ENCODE assay signal across 23 cellular contexts in genomic region chr16:78836802-78837489, GRCh38.
DNase-seq lines count a peak whose midpoint lies in the region; ATAC-seq lines count a peak whose summit lies in the region.
"Had no signal": no experiment of that assay in that cellular context is flagged by ENCODE, and none has a peak within 500 bp of the region (broad histone marks: within the 10 kb centered on the region; RNA-seq: fewer than 3 reads in every experiment).

No MANE protein-coding gene starts in this region.

- ATAC-seq in activated T-cell treated with anti-CD3 and anti-CD28 coated beads, Interleukin-2, amount 50 U/mL, for 4 hours = peak; percentile 40 to 62
- peak; percentile 52 for ATAC-seq in stimulated activated naive CD8-positive, alpha-beta T cell treated with anti-CD3 and anti-CD28 coated beads, Interleukin-15, Interleukin-2, amounts not matched to agents 100 U/mL and 50 U/mL, for 24 hours
- ATAC-seq in stimulated activated naive CD8-positive, alpha-beta T cell treated with anti-CD3 and anti-CD28 coated beads, Interleukin-15, amount 100 ng/mL, for 72 hours = no peak
- no peak for ATAC-seq in esophagus mucosa
- ATAC-seq: gastrocnemius medialis had no signal

- no peak overlapping the region for H3K27ac Mint-ChIP-seq in stimulated activated naive CD8-positive, alpha-beta T cell treated with anti-CD3 and anti-CD28 coated beads, Interleukin-15, amount 100 ng/mL, for 72 hours
- H3K27ac Mint-ChIP-seq in activated CD4-positive, alpha-beta memory T cell treated with anti-CD3 and anti-CD28 coated beads, Interleukin-2, amount 10 ng/mL, durations not matched to agents 7 days and 5 days = peak overlapping the region; percentile 77
- H3K27ac Mint-ChIP-seq: immature natural killer cell had no signal

- POLR2A ChIA-PET in activated CD4-positive, alpha-beta memory T cell treated with anti-CD3 and anti-CD28 coated beads, Interleukin-2, amount 10 ng/mL, durations not matched to agents 7 days and 5 days (lab: Charles Lee) = interaction anchor here (0.6 to 1.1 kb wide), 2 partner anchors 59 to 917 kb away, joined by 3 to 6 read pairs; no protein-coding TSS in a partner anchor

- peaks cover 3% of the 10 kb centered on the region for H3K36me3 Mint-ChIP-seq in activated T-cell treated with anti-CD3 and anti-CD28 coated beads, Interleukin-2, amount 50 U/mL, for 4 hours (ENCODE audit: insufficient read depth)
- peaks cover 5% of the 10 kb centered on the region for H3K36me3 Mint-ChIP-seq in activated CD4-positive, alpha-beta memory T cell treated with anti-CD3 and anti-CD28 coated beads, Interleukin-2, amount 10 ng/mL, durations not matched to agents 7 days and 5 days (ENCODE audit: low read depth)
- H3K36me3 Mint-ChIP-seq: immature natural killer cell had no signal

- no peak for DNase-seq in activated T-cell treated with anti-CD3 and anti-CD28 coated beads, Interleukin-2, amount 50 U/mL, for 4 hours
- no peak for DNase-seq in activated T-cell treated with anti-CD3 and anti-CD28 coated beads, Interleukin-2, amount 50 U/mL, for 48 hours
- DNase-seq in stimulated activated naive CD8-positive, alpha-beta T cell treated with anti-CD3 and anti-CD28 coated beads, Interleukin-15, Interleukin-2, amounts not matched to agents 100 U/mL and 50 U/mL, for 24 hours = no peak
- no peak for DNase-seq in stimulated activated naive CD8-positive, alpha-beta T cell treated with anti-CD3 and anti-CD28 coated beads, Interleukin-15, amount 100 ng/mL, for 72 hours
- DNase-seq in activated CD4-positive, alpha-beta memory T cell treated with anti-CD3 and anti-CD28 coated beads, Interleukin-2, amount 10 ng/mL, durations not matched to agents 7 days and 5 days = no peak
- no peak for DNase-seq in COLO829 (ENCODE audit: low spot score)
- no peak for DNase-seq in effector CD8-positive, alpha-beta T cell (lab: John Stamatoyannopoulos, UW)
- DNase-seq: activated effector memory CD4-positive, alpha-beta T cell treated with Interleukin-2 at 50 U/mL for 16 hours; amygdala; colonic mucosa; DMS 273 treated with DMSO at 0.1 percent for 48 hours; gastrocnemius medialis; GDM1; hippocampal formation; immature natural killer cell; naive B cell; NCI-H1048; NCI-H1694 treated with DMSO at 0.1 percent for 48 hours; NCI-H69; stimulated activated CD4-positive, alpha-beta T cell treated with anti-CD3 and anti-CD28 coated beads, Interleukin-2, amount 100 ng/mL, for 48 hours; stomach; tibial artery had no signal

- H3K27me3 Mint-ChIP-seq in activated T-cell treated with anti-CD3 and anti-CD28 coated beads, Interleukin-2, amount 50 U/mL, for 4 hours (ENCODE audit: low read depth) = no peaks in the 10 kb centered on the region
- H3K27me3 Mint-ChIP-seq in stimulated activated naive CD8-positive, alpha-beta T cell treated with anti-CD3 and anti-CD28 coated beads, Interleukin-15, amount 100 ng/mL, for 72 hours = no peaks in the 10 kb centered on the region
- no peaks in the 10 kb centered on the region for H3K27me3 Mint-ChIP-seq in activated CD4-positive, alpha-beta memory T cell treated with anti-CD3 and anti-CD28 coated beads, Interleukin-2, amount 10 ng/mL, durations not matched to agents 7 days and 5 days
- H3K27me3 Mint-ChIP-seq: naive B cell had no signal

- H3K4me1 Mint-ChIP-seq in activated T-cell treated with anti-CD3 and anti-CD28 coated beads, Interleukin-2, amount 50 U/mL, for 4 hours (ENCODE audit: low read depth) = peaks cover 14% of the 10 kb centered on the region
- no peaks in the 10 kb centered on the region for H3K4me1 Mint-ChIP-seq in stimulated activated naive CD8-positive, alpha-beta T cell treated with anti-CD3 and anti-CD28 coated beads, Interleukin-15, amount 100 ng/mL, for 72 hours
- peaks cover 23% of the 10 kb centered on the region for H3K4me1 Mint-ChIP-seq in activated CD4-positive, alpha-beta memory T cell treated with anti-CD3 and anti-CD28 coated beads, Interleukin-2, amount 10 ng/mL, durations not matched to agents 7 days and 5 days
- H3K4me1 Mint-ChIP-seq: immature natural killer cell had no signal

- H3K4me3 Mint-ChIP-seq in activated T-cell treated with anti-CD3 and anti-CD28 coated beads, Interleukin-2, amount 50 U/mL, for 4 hours = peak overlapping the region; percentile 4
- no peak overlapping the region for H3K4me3 Mint-ChIP-seq in stimulated activated naive CD8-positive, alpha-beta T cell treated with anti-CD3 and anti-CD28 coated beads, Interleukin-15, amount 100 ng/mL, for 72 hours
- peak overlapping the region; percentile 59 for H3K4me3 Mint-ChIP-seq in activated CD4-positive, alpha-beta memory T cell treated with anti-CD3 and anti-CD28 coated beads, Interleukin-2, amount 10 ng/mL, durations not matched to agents 7 days and 5 days
- H3K4me3 Mint-ChIP-seq: immature natural killer cell, naive B cell had no signal

- H3K9me3 Mint-ChIP-seq in activated T-cell treated with anti-CD3 and anti-CD28 coated beads, Interleukin-2, amount 50 U/mL, for 4 hours = no peaks in the 10 kb centered on the region
- peaks cover 0 to 3% of the 10 kb centered on the region in 2 donors for H3K9me3 Mint-ChIP-seq in stimulated activated naive CD8-positive, alpha-beta T cell treated with anti-CD3 and anti-CD28 coated beads, Interleukin-15, amount 100 ng/mL, for 72 hours
- H3K9me3 Mint-ChIP-seq in activated CD4-positive, alpha-beta memory T cell treated with anti-CD3 and anti-CD28 coated beads, Interleukin-2, amount 10 ng/mL, durations not matched to agents 7 days and 5 days = peaks cover 4% of the 10 kb centered on the region
- H3K9me3 Mint-ChIP-seq: immature natural killer cell, naive B cell had no signal

- CTCF ChIA-PET in activated CD4-positive, alpha-beta memory T cell treated with anti-CD3 and anti-CD28 coated beads, Interleukin-2, amount 10 ng/mL, durations not matched to agents 7 days and 5 days (lab: Charles Lee) = interaction anchor here (2.1 kb wide), 1 partner anchor 58 kb away, joined by 6 read pairs; no protein-coding TSS in a partner anchor

Comparison
In these comparisons a context has a peak if more than half of its experiments do, and no peak if none do; other contexts are left out.
1. ATAC-seq: peak in activated T-cell treated with anti-CD3 and anti-CD28 coated beads, Interleukin-2, amount 50 U/mL, for 4 hours (2 of 2) and stimulated activated naive CD8-positive, alpha-beta T cell treated with anti-CD3 and anti-CD28 coated beads, Interleukin-15, Interleukin-2, amounts not matched to agents 100 U/mL and 50 U/mL, for 24 hours (single experiment); none in stimulated activated naive CD8-positive, alpha-beta T cell treated with anti-CD3 and anti-CD28 coated beads, Interleukin-15, amount 100 ng/mL, for 72 hours (single experiment) and esophagus mucosa (single experiment).
2. H3K4me3 Mint-ChIP-seq: peak in activated T-cell treated with anti-CD3 and anti-CD28 coated beads, Interleukin-2, amount 50 U/mL, for 4 hours (single experiment) and activated CD4-positive, alpha-beta memory T cell treated with anti-CD3 and anti-CD28 coated beads, Interleukin-2, amount 10 ng/mL, durations not matched to agents 7 days and 5 days (single experiment); none in stimulated activated naive CD8-positive, alpha-beta T cell treated with anti-CD3 and anti-CD28 coated beads, Interleukin-15, amount 100 ng/mL, for 72 hours (0 of 2).